Comparison of ENCODE assay signal across 10 cellular contexts in genomic region chr4:184477201-184477999, GRCh38. TPM values are rescaled to one million over a fixed set of nuclear protein-coding genes. Genes with fewer than 3 reads are reported as not detected.
DNase-seq lines count a peak whose midpoint lies in the region; ATAC-seq and TF ChIP-seq lines count a peak whose summit lies in the region.
"Had no signal": no experiment of that assay in that cellular context is flagged by ENCODE, and none has a peak within 500 bp of the region (broad histone marks: within the 10 kb centered on the region; RNA-seq: fewer than 3 reads in every experiment).

No MANE protein-coding gene starts in this region.

- no peak for TF ChIP-seq CTCF in KMS-11 (conservative IDR thresholded peaks at IDR 0.05; ENCODE audit: low read depth, low read length)

- H3K9ac ChIP-seq in KMS-11 = no peak overlapping the region

- H3K27ac Mint-ChIP-seq in natural killer cell treated with Interleukin-12 subunit alpha and Interleukin-12 subunit beta and Interleukin-15 and Interleukin-18, amount 100 ng/mL, for 72 hours = peak overlapping the region; percentile 94 to 99

- no peak overlapping the region for H3K27ac ChIP-seq in KMS-11

- no peak overlapping the region for H2AFZ ChIP-seq in KMS-11 (ENCODE audit: low read depth)

- H3K27me3 ChIP-seq in KMS-11 (ENCODE audit: insufficient read depth, low read depth) = no peaks in the 10 kb centered on the region
- H3K27me3 ChIP-seq: left lung, Peyer's patch had no signal

- no peaks in the 10 kb centered on the region for H3K9me3 Mint-ChIP-seq in natural killer cell treated with Interleukin-12 subunit alpha and Interleukin-12 subunit beta and Interleukin-15 and Interleukin-18, amount 100 ng/mL, for 72 hours

- H3K4me1 Mint-ChIP-seq in natural killer cell treated with Interleukin-12 subunit alpha and Interleukin-12 subunit beta and Interleukin-15 and Interleukin-18, amount 100 ng/mL, for 72 hours (ENCODE audit: low read depth in 2 of 2) = peaks cover 35 to 55% of the 10 kb centered on the region in 2 donors

- no peak for ATAC-seq in natural killer cell treated with Interleukin-12 subunit alpha and Interleukin-12 subunit beta and Interleukin-15 and Interleukin-18, amount 100 ng/mL, for 72 hours
- no peak for ATAC-seq in HG03354 (IDR thresholded peaks at IDR 0.05; ENCODE audit: poor library complexity, severe bottlenecking, unreplicated experiment)
- ATAC-seq in activated CD4-positive, CD25-positive, alpha-beta regulatory T cell treated with anti-CD3 and anti-CD28 coated beads, Interleukin-2, amount 50 U/mL, for 24 hours = no peak
- no peak for ATAC-seq in HG03095 (IDR thresholded peaks at IDR 0.05; ENCODE audit: unreplicated experiment)
- ATAC-seq: left lung had no signal

- no peaks in the 10 kb centered on the region for H4K20me1 ChIP-seq in KMS-11 (ENCODE audit: insufficient read depth)

- H3K4me2 ChIP-seq in KMS-11 = peak overlapping the region; percentile 83; the same call in 1 of the 2 replicates

- H3K4me3 Mint-ChIP-seq in natural killer cell treated with Interleukin-12 subunit alpha and Interleukin-12 subunit beta and Interleukin-15 and Interleukin-18, amount 100 ng/mL, for 72 hours = peak overlapping the region; percentile 74

- DNase-seq in Ammon's horn (ENCODE audit: low spot score) = peak; percentile 96
- peak; percentile 25 for DNase-seq in cerebellar cortex (ENCODE audit: low spot score)
- DNase-seq in natural killer cell treated with Interleukin-12 subunit alpha and Interleukin-12 subunit beta and Interleukin-15 and Interleukin-18, amount 100 ng/mL, for 72 hours (ENCODE audit: low spot score) = no peak
- no peak for DNase-seq in dermis blood vessel endothelial cell
- DNase-seq: left lung had no signal

- H3K79me2 ChIP-seq in KMS-11 (ENCODE audit: insufficient read depth, low read depth) = peaks cover 28% of the 10 kb centered on the region

- H3K36me3 Mint-ChIP-seq in natural killer cell treated with Interleukin-12 subunit alpha and Interleukin-12 subunit beta and Interleukin-15 and Interleukin-18, amount 100 ng/mL, for 72 hours = peaks cover 16% of the 10 kb centered on the region

- H3K4me3 ChIP-seq in KMS-11 (IDR thresholded peaks at IDR 0.05; ENCODE audit: insufficient read depth, low read depth, low read length) = no peak overlapping the region
- H3K4me3 ChIP-seq: Peyer's patch had no signal

- H3K36me3 ChIP-seq in KMS-11 (ENCODE audit: insufficient read depth) = no peaks in the 10 kb centered on the region
- H3K36me3 ChIP-seq: left lung, Peyer's patch had no signal

- no peaks in the 10 kb centered on the region for H3K27me3 Mint-ChIP-seq in natural killer cell treated with Interleukin-12 subunit alpha and Interleukin-12 subunit beta and Interleukin-15 and Interleukin-18, amount 100 ng/mL, for 72 hours

- peaks cover 27% of the 10 kb centered on the region for H3K4me1 ChIP-seq in KMS-11 (ENCODE audit: low read depth, poor library complexity, severe bottlenecking)

RNA-seq across cellular contexts. Expression of gene IRF2, which starts 3.0 kb away (rescaled TPM):
- total RNA-seq in natural killer cell treated with Interleukin-12 subunit alpha and Interleukin-12 subunit beta and Interleukin-15 and Interleukin-18, amount 100 ng/mL, for 72 hours = 10 to 100 TPM; 55.2 to 67.8 TPM
- 27.4 and 31.8 TPM in 2 replicates for total RNA-seq in dermis blood vessel endothelial cell

Comparison
In these comparisons a context has a peak if more than half of its experiments do, and no peak if none do; other contexts are left out.
1. DNase-seq: peak in Ammon's horn (single experiment) and cerebellar cortex (single experiment); none in natural killer cell treated with Interleukin-12 subunit alpha and Interleukin-12 subunit beta and Interleukin-15 and Interleukin-18, amount 100 ng/mL, for 72 hours (single experiment) and dermis blood vessel endothelial cell (single experiment).